8 cellular contexts compared by ENCODE assay signal in genomic region chr19:41299755-41300089, GRCh38. TPM values are rescaled to one million over a fixed set of nuclear protein-coding genes. Genes with fewer than 3 reads are reported as not detected.
DNase-seq lines count a peak whose midpoint lies in the region; ATAC-seq, FAIRE-seq and TF ChIP-seq lines count a peak whose summit lies in the region.

No MANE protein-coding gene starts in this region.

- CTCF ChIA-PET in HepG2 (lab: Yijun Ruan, JAX; ENCODE audit: low intra/inter-chr PET ratio, low total read pairs), result no interaction called here

- peaks cover 81% of the 10 kb centered on the region for H3K36me3 Mint-ChIP-seq in T-helper 1 cell treated with Interleukin-12 subunit alpha and Interleukin-12 subunit beta and Interleukin-4 antibody, amounts not matched to agents 30 μg/mL and 1 μg/mL, for 36 hours (ENCODE audit: low read depth)

- no peak overlapping the region for H2AFZ ChIP-seq in HepG2 (ENCODE audit: low read length)

- no peak overlapping the region for H3K4me3 ChIP-seq in esophagus squamous epithelium
- H3K4me3 ChIP-seq in rectal smooth muscle tissue (ENCODE audit: low read length), result no peak overlapping the region
- H3K4me3 ChIP-seq in HepG2 (replicated peaks in 1 of 3; ENCODE audit: insufficient read depth in 1 of 3, low read depth in 2 of 3, low read length in 3 of 3), result no peak overlapping the region

- H3K4me1 Mint-ChIP-seq in T-helper 1 cell treated with Interleukin-12 subunit alpha and Interleukin-12 subunit beta and Interleukin-4 antibody, amounts not matched to agents 30 μg/mL and 1 μg/mL, for 36 hours (ENCODE audit: low read depth), result peaks cover 75% of the 10 kb centered on the region

- H3K4me2 ChIP-seq in HepG2 (ENCODE audit: low read depth, low read length), result no peak overlapping the region

- ATAC-seq in GM18867 (IDR thresholded peaks at IDR 0.05; ENCODE audit: unreplicated experiment) (no peak), HepG2 (no peak), GM21367 (IDR thresholded peaks at IDR 0.05; ENCODE audit: unreplicated experiment) (no peak)

- no peak for TF ChIP-seq RAD21 in HepG2 (CRISPR knock-in tag; IDR thresholded peaks at IDR 0.05)

- H3K36me3 ChIP-seq in esophagus squamous epithelium, result peaks cover 26 to 100% (median 39%) of the 10 kb centered on the region in 3 donors
- H3K36me3 ChIP-seq in rectal smooth muscle tissue (ENCODE audit: control insufficient read depth, insufficient read depth, low read length), result peaks cover 41% of the 10 kb centered on the region
- peaks cover 53 to 97% of the 10 kb centered on the region in 2 experiments for H3K36me3 ChIP-seq in HepG2 (replicated peaks in 1 of 2; ENCODE audit: control insufficient read depth in 1 of 2, insufficient read depth in 2 of 2, low read length in 2 of 2)

- no TSS peak for BruUV-seq in HepG2 (replicated peaks; lab: Mats Ljungman, UMichigan)

- H3K9me3 ChIP-seq in esophagus squamous epithelium, result no peaks in the 10 kb centered on the region
- no peaks in the 10 kb centered on the region for H3K9me3 ChIP-seq in HepG2 (ENCODE audit: low read length)

- H4K20me1 ChIP-seq in HepG2 (ENCODE audit: insufficient read depth, low read length), result no peaks in the 10 kb centered on the region; the same call in 1 of the 2 replicates

- H3K27ac Mint-ChIP-seq in T-helper 1 cell treated with Interleukin-12 subunit alpha and Interleukin-12 subunit beta and Interleukin-4 antibody, amounts not matched to agents 30 μg/mL and 1 μg/mL, for 36 hours, result peak overlapping the region; percentile 78

- H3K4me3 Mint-ChIP-seq in T-helper 1 cell treated with Interleukin-12 subunit alpha and Interleukin-12 subunit beta and Interleukin-4 antibody, amounts not matched to agents 30 μg/mL and 1 μg/mL, for 36 hours, result no peak overlapping the region

- POLR2A ChIA-PET in HepG2 (lab: Yijun Ruan, JAX), result no interaction called here

- TF ChIP-seq EP300 in HepG2 (IDR thresholded peaks at IDR 0.05; ENCODE audit: low read depth in 2 of 2, low read length in 2 of 2) (no peak), HepG2 (CRISPR knock-in tag; IDR thresholded peaks at IDR 0.05; ENCODE audit: borderline replicate concordance) (no peak)

- H3K27ac ChIP-seq in esophagus squamous epithelium, result peak overlapping the region; percentile 57 to 84 (median 83)
- peak overlapping the region; percentile 83 for H3K27ac ChIP-seq in rectal smooth muscle tissue (ENCODE audit: low read depth, low read length)
- H3K27ac ChIP-seq in HepG2 (ENCODE audit: extremely low read length, insufficient read depth, low read length), result no peak overlapping the region

- WGBS in esophagus squamous epithelium, 2 donors, result 28 to 43% methylated on average over 4 of the region's 4 CpGs
- 85% methylated on average over 4 of the region's 4 CpGs for WGBS in HepG2 (ENCODE audit: low lambda C conversion rate)

- no peak for DNase-seq in GM12891 (ENCODE audit: insufficient read length, low spot score)
- DNase-seq in esophagus squamous epithelium (lab: John Stamatoyannopoulos, UW), result no peak
- no peak for DNase-seq in H4 (ENCODE audit: low spot score)
- DNase-seq in HepG2 (ENCODE audit: low spot score), result no peak

- TF ChIP-seq CTCF in esophagus squamous epithelium (IDR thresholded peaks at IDR 0.05) (no peak), HepG2 (CRISPR knock-in tag; IDR thresholded peaks at IDR 0.05) (no peak)

- no peaks in the 10 kb centered on the region for H3K79me2 ChIP-seq in HepG2 (ENCODE audit: insufficient read depth, low read length)

- peaks cover 31 to 71% (median 57%) of the 10 kb centered on the region in 3 donors for H3K4me1 ChIP-seq in esophagus squamous epithelium
- H3K4me1 ChIP-seq in rectal smooth muscle tissue (ENCODE audit: control insufficient read depth, insufficient read depth, low read length), result peaks cover 36% of the 10 kb centered on the region
- H3K4me1 ChIP-seq in HepG2 (ENCODE audit: insufficient read depth, low read length), result no peaks in the 10 kb centered on the region

- no peaks in the 10 kb centered on the region for H3K27me3 Mint-ChIP-seq in T-helper 1 cell treated with Interleukin-12 subunit alpha and Interleukin-12 subunit beta and Interleukin-4 antibody, amounts not matched to agents 30 μg/mL and 1 μg/mL, for 36 hours (ENCODE audit: low read depth)

- intact Hi-C loops in esophagus squamous epithelium (cut with DNase I), result no loop called here
- intact Hi-C loops in HepG2 (cut with micrococcal nuclease; ENCODE audit: unreplicated experiment), result no loop called here

- TF ChIP-seq POLR2A in GM12891 (IDR thresholded peaks at IDR 0.05; ENCODE audit: low read depth, low read length) (no peak), esophagus squamous epithelium (IDR thresholded peaks at IDR 0.05) (no peak), HepG2 (IDR thresholded peaks at IDR 0.05; ENCODE audit: insufficient read depth in 1 of 2, low read depth in 2 of 2, low read length in 2 of 2) (no peak)

- H3K9ac ChIP-seq in rectal smooth muscle tissue (ENCODE audit: low read length), result no peak overlapping the region
- no peak overlapping the region for H3K9ac ChIP-seq in HepG2 (ENCODE audit: insufficient read depth, low read depth, low read length)

- no peaks in the 10 kb centered on the region for H3K9me3 Mint-ChIP-seq in T-helper 1 cell treated with Interleukin-12 subunit alpha and Interleukin-12 subunit beta and Interleukin-4 antibody, amounts not matched to agents 30 μg/mL and 1 μg/mL, for 36 hours

- H3K27me3 ChIP-seq in esophagus squamous epithelium (no peaks in the 10 kb centered on the region), rectal smooth muscle tissue (ENCODE audit: control insufficient read depth, insufficient read depth, low read length) (no peaks in the 10 kb centered on the region), HepG2 (ENCODE audit: control insufficient read depth in 1 of 2, insufficient read depth in 2 of 2, low read length in 2 of 2) (no peaks in the 10 kb centered on the region)

- peak; percentile 56 for FAIRE-seq in GM12891 (lab: Jason Lieb, UNC)
- no peak for FAIRE-seq in HepG2 (lab: Jason Lieb, UNC)

- in situ Hi-C loops in HepG2 (cut with HindIII; ENCODE audit: extremely low pct_ligation_motif_present, low pct_unique_long_range_greater_than_20kb), result no loop called here

RNA-seq across cellular contexts. Expression of gene CCDC97, which starts 10.2 kb away (rescaled TPM):
- 23.5 TPM for polyA plus RNA-seq in GM12891 (2012; ENCODE audit: low read depth, missing spikeins)
- total RNA-seq in esophagus squamous epithelium (10 to 100 TPM in 3 of 4 donors, 1 to 10 TPM in 1; 9.4 to 19.5 (median 14.7) TPM), HepG2 (2016; rRNA removed; fragmentation: Illumina TruSeq; extraction: Trizol) (7.1 and 7.3 TPM in 2 replicates)
- total RNA-seq in H4 (2014; rRNA removed; shearing (Covaris generic)), result 4.6 and 7.8 TPM in 2 replicates
- total RNA-seq in HepG2 (2016; cell fraction: cytosol; rRNA removed; fragmentation: Illumina TruSeq; extraction: Trizol; ENCODE audit: low read depth), result 1.5 and 3.3 TPM in 2 replicates
- total RNA-seq in HepG2 (2016; cell fraction: insoluble cytoplasmic fraction; rRNA removed; fragmentation: Illumina TruSeq; extraction: Trizol), result 6.7 and 7.8 TPM in 2 replicates
- 4.3 and 5.8 TPM in 2 replicates for total RNA-seq in HepG2 (2016; cell fraction: membrane; rRNA removed; fragmentation: Illumina TruSeq; extraction: Trizol)
- total RNA-seq in HepG2 (2016; cell fraction: nucleus; rRNA removed; fragmentation: Illumina TruSeq; extraction: Trizol), result 5.8 and 7.6 TPM in 2 replicates
- polyA plus RNA-seq in HepG2 (2011; rRNA removed), result 6.2 and 7.2 TPM in 2 replicates
- polyA plus RNA-seq in HepG2 (2011; cell fraction: cytosol; rRNA removed), result 6.6 and 7.0 TPM in 2 replicates
- 10.5 and 12.4 TPM in 2 replicates for polyA plus RNA-seq in HepG2 (2011; cell fraction: nucleus; rRNA removed)
- polyA plus RNA-seq in HepG2 (2012), result 8.9 and 9.4 TPM in 2 replicates
- 1.4 and 1.9 TPM in 2 replicates for polyA plus RNA-seq in HepG2 (2016; cell fraction: cytosol; fragmentation: Illumina TruSeq; extraction: Trizol; ENCODE audit: low read depth)
- 10.6 and 15.1 TPM in 2 replicates for polyA plus RNA-seq in HepG2 (2016; cell fraction: insoluble cytoplasmic fraction; fragmentation: Illumina TruSeq; extraction: Trizol; ENCODE audit: low read depth)
- 4.3 and 5.1 TPM in 2 replicates for polyA plus RNA-seq in HepG2 (2016; cell fraction: membrane; fragmentation: Illumina TruSeq; extraction: Trizol; ENCODE audit: low read depth)
- polyA plus RNA-seq in HepG2 (2016; cell fraction: nucleus; fragmentation: Illumina TruSeq; extraction: Trizol; ENCODE audit: insufficient read depth, low read depth), result 16.5 and 17.3 TPM in 2 replicates
- 11.3 and 18.0 TPM in 2 replicates for polyA minus RNA-seq in HepG2 (2011; rRNA and poly(A)+ RNA removed; ENCODE audit: low replicate concordance)
- 3.8 and 5.4 TPM in 2 replicates for polyA minus RNA-seq in HepG2 (2011; cell fraction: cytosol; rRNA and poly(A)+ RNA removed)
- 9.4 and 9.9 TPM in 2 replicates for polyA minus RNA-seq in HepG2 (2011; cell fraction: nucleus; rRNA and poly(A)+ RNA removed)

RNA-seq across cellular contexts. Expression of gene HNRNPUL1, which starts 35.5 kb away (rescaled TPM):
- polyA plus RNA-seq in GM12891 (2012; ENCODE audit: low read depth, missing spikeins), result 117 TPM
- total RNA-seq in esophagus squamous epithelium, result 100 to 1,000 TPM in 3 of 4 donors, 10 to 100 TPM in 1; 98.1 to 127 (median 113) TPM
- total RNA-seq in H4 (2014; rRNA removed; shearing (Covaris generic)), result 70.9 and 82.4 TPM in 2 replicates
- total RNA-seq in HepG2 (2016; rRNA removed; fragmentation: Illumina TruSeq; extraction: Trizol), result 81.7 and 88.8 TPM in 2 replicates
- total RNA-seq in HepG2 (2016; cell fraction: cytosol; rRNA removed; fragmentation: Illumina TruSeq; extraction: Trizol; ENCODE audit: low read depth), result 30.9 and 33.3 TPM in 2 replicates
- 77.3 and 84.2 TPM in 2 replicates for total RNA-seq in HepG2 (2016; cell fraction: insoluble cytoplasmic fraction; rRNA removed; fragmentation: Illumina TruSeq; extraction: Trizol)
- 78.7 and 78.8 TPM in 2 replicates for total RNA-seq in HepG2 (2016; cell fraction: membrane; rRNA removed; fragmentation: Illumina TruSeq; extraction: Trizol)
- total RNA-seq in HepG2 (2016; cell fraction: nucleus; rRNA removed; fragmentation: Illumina TruSeq; extraction: Trizol), result 62.2 and 71.6 TPM in 2 replicates
- 29.7 and 30.9 TPM in 2 replicates for polyA plus RNA-seq in HepG2 (2011; rRNA removed)
- 16.7 and 21.1 TPM in 2 replicates for polyA plus RNA-seq in HepG2 (2011; cell fraction: cytosol; rRNA removed)
- 36.0 and 41.1 TPM in 2 replicates for polyA plus RNA-seq in HepG2 (2011; cell fraction: nucleus; rRNA removed)
- 62.3 and 78.5 TPM in 2 replicates for polyA plus RNA-seq in HepG2 (2012)
- 43.7 and 48.0 TPM in 2 replicates for polyA plus RNA-seq in HepG2 (2016; cell fraction: cytosol; fragmentation: Illumina TruSeq; extraction: Trizol; ENCODE audit: low read depth)
- polyA plus RNA-seq in HepG2 (2016; cell fraction: insoluble cytoplasmic fraction; fragmentation: Illumina TruSeq; extraction: Trizol; ENCODE audit: low read depth), result 126 and 151 TPM in 2 replicates
- 99.0 and 109 TPM in 2 replicates for polyA plus RNA-seq in HepG2 (2016; cell fraction: membrane; fragmentation: Illumina TruSeq; extraction: Trizol; ENCODE audit: low read depth)
- polyA plus RNA-seq in HepG2 (2016; cell fraction: nucleus; fragmentation: Illumina TruSeq; extraction: Trizol; ENCODE audit: insufficient read depth, low read depth), result 102 and 113 TPM in 2 replicates
- 47.6 and 50.7 TPM in 2 replicates for polyA minus RNA-seq in HepG2 (2011; rRNA and poly(A)+ RNA removed; ENCODE audit: low replicate concordance)
- polyA minus RNA-seq in HepG2 (2011; cell fraction: cytosol; rRNA and poly(A)+ RNA removed), result 23.6 and 33.9 TPM in 2 replicates
- polyA minus RNA-seq in HepG2 (2011; cell fraction: nucleus; rRNA and poly(A)+ RNA removed), result 61.9 and 71.0 TPM in 2 replicates

RNA-seq across cellular contexts. Expression of gene TGFB1, which starts 54.0 kb away (rescaled TPM):
- 61.9 TPM for polyA plus RNA-seq in GM12891 (2012; ENCODE audit: low read depth, missing spikeins)
- total RNA-seq in esophagus squamous epithelium (10 to 100 TPM; 13.6 to 36.2 (median 31.9) TPM), HepG2 (2016; rRNA removed; fragmentation: Illumina TruSeq; extraction: Trizol) (2.7 and 4.1 TPM in 2 replicates)
- 12.5 and 15.4 TPM in 2 replicates for total RNA-seq in H4 (2014; rRNA removed; shearing (Covaris generic))
- 6.2 and 9.0 TPM in 2 replicates for total RNA-seq in HepG2 (2016; cell fraction: cytosol; rRNA removed; fragmentation: Illumina TruSeq; extraction: Trizol; ENCODE audit: low read depth)
- 2.2 and 3.6 TPM in 2 replicates for total RNA-seq in HepG2 (2016; cell fraction: insoluble cytoplasmic fraction; rRNA removed; fragmentation: Illumina TruSeq; extraction: Trizol)
- total RNA-seq in HepG2 (2016; cell fraction: membrane; rRNA removed; fragmentation: Illumina TruSeq; extraction: Trizol), result 12.7 and 14.7 TPM in 2 replicates
- total RNA-seq in HepG2 (2016; cell fraction: nucleus; rRNA removed; fragmentation: Illumina TruSeq; extraction: Trizol), result 3.0 and 7.5 TPM in 2 replicates
- 5.4 and 6.2 TPM in 2 replicates for polyA plus RNA-seq in HepG2 (2011; rRNA removed)
- 4.9 and 6.6 TPM in 2 replicates for polyA plus RNA-seq in HepG2 (2011; cell fraction: cytosol; rRNA removed)
- 24.0 and 30.3 TPM in 2 replicates for polyA plus RNA-seq in HepG2 (2011; cell fraction: nucleus; rRNA removed)
- 27.5 and 39.6 TPM in 2 replicates for polyA plus RNA-seq in HepG2 (2012)
- polyA plus RNA-seq in HepG2 (2016; cell fraction: cytosol; fragmentation: Illumina TruSeq; extraction: Trizol; ENCODE audit: low read depth), result 35.9 and 36.5 TPM in 2 replicates
- 13.3 and 16.4 TPM in 2 replicates for polyA plus RNA-seq in HepG2 (2016; cell fraction: insoluble cytoplasmic fraction; fragmentation: Illumina TruSeq; extraction: Trizol; ENCODE audit: low read depth)
- 49.5 and 52.5 TPM in 2 replicates for polyA plus RNA-seq in HepG2 (2016; cell fraction: membrane; fragmentation: Illumina TruSeq; extraction: Trizol; ENCODE audit: low read depth)
- 30.3 and 32.9 TPM in 2 replicates for polyA plus RNA-seq in HepG2 (2016; cell fraction: nucleus; fragmentation: Illumina TruSeq; extraction: Trizol; ENCODE audit: insufficient read depth, low read depth)
- 5.5 and 10.7 TPM in 2 replicates for polyA minus RNA-seq in HepG2 (2011; rRNA and poly(A)+ RNA removed; ENCODE audit: low replicate concordance)
- polyA minus RNA-seq in HepG2 (2011; cell fraction: cytosol; rRNA and poly(A)+ RNA removed), result 17.6 and 20.2 TPM in 2 replicates
- polyA minus RNA-seq in HepG2 (2011; cell fraction: nucleus; rRNA and poly(A)+ RNA removed), result 6.1 and 7.5 TPM in 2 replicates
